In the genomic region with DNA sequence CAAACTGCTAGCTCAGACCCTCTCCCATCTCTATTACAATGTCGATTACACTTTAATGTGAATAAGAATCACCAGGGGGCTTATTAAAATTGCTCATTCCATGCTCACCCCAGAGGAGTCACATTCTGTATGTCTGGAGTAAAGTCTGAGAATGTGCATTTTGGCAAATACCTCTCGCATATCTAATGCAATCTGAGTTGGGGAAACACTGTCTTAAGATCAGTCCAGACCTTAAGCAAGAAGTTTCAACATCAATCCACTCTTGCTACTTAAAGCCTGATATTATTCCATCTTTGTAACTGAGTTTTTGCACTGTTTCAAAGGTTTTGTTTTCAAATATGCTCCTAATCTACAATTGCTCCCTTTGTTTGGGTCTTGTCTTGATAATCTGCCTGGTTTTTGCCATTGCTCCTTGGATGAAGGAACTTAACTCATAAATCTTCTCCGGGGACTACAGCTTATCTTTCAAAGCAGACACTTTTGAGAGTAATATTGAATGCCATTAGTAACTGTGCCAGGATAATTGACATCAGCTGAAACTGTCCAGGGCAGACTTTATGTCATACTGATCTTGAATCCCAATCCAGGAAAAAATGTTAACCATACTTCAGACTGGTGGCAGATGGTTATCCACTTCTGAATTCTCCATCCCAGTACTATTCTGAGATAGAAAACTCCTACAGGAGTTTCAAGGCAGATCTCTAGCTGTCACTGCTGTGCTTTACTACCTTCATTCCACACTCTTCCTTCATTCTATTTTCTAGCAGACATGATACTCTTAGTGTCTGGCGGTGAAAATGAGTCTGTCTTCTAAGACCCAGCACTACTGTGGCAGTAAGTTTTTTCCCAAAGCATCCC, we compare ENCODE assay signal across 23 cellular contexts.
"Had no signal": no experiment of that assay in that cellular context is flagged by ENCODE, and none has a peak within 500 bp of the region (broad histone marks: within the 10 kb centered on the region; RNA-seq: fewer than 3 reads in every experiment).

No MANE protein-coding gene starts in this region.

- H3K9me3 ChIP-seq: gastroesophageal sphincter, heart right ventricle, left lung, right atrium auricular region, upper lobe of left lung had no signal

- DNase-seq: activated CD4-positive, alpha-beta T cell treated with anti-CD3 and anti-CD28 coated beads, Interleukin-2, amount 10 ng/mL, durations not matched to agents 7 days and 5 days; activated CD8-positive, alpha-beta memory T cell treated with anti-CD3 and anti-CD28 coated beads, Interleukin-2, amount 50 U/mL, for 48 hours; activated gamma-delta T cell treated with Interleukin-2 at 50 U/mL for 16 hours; activated T-cell treated with anti-CD3 and anti-CD28 coated beads, Interleukin-2, amount 50 U/mL, for 72 hours; amygdala; cortex of kidney; effector CD4-positive, alpha-beta T cell; heart right ventricle; left lung; mammary epithelial cell; stimulated activated CD4-positive, alpha-beta T cell treated with anti-CD3 and anti-CD28 coated beads, Interleukin-2, amount 100 ng/mL, for 48 hours; stimulated activated naive B cell treated with anti-CD40 and anti-IgM and Interleukin-4, amounts not matched to agents 10 μg/mL and 1 μg/mL and 100 μg/mL, for 72 hours; substantia nigra; T-cell; T-helper 9 cell; upper lobe of left lung had no signal

- H3K27ac ChIP-seq: gastroesophageal sphincter, heart right ventricle, left lung, right atrium auricular region, upper lobe of left lung had no signal

- H3K4me3 Mint-ChIP-seq: activated CD4-positive, alpha-beta T cell treated with anti-CD3 and anti-CD28 coated beads, Interleukin-2, amount 10 ng/mL, durations not matched to agents 7 days and 5 days; activated naive CD8-positive, alpha-beta T cell; activated T-cell treated with anti-CD3 and anti-CD28 coated beads, Interleukin-2, amount 50 U/mL, for 72 hours; brain; central memory CD8-positive, alpha-beta T cell; natural killer cell treated with Interleukin-12 subunit alpha and Interleukin-12 subunit beta and Interleukin-15 and Interleukin-18, amount 100 ng/mL, for 72 hours; stimulated activated naive B cell treated with anti-CD40 and anti-IgM and Interleukin-4, amounts not matched to agents 10 μg/mL and 1 μg/mL and 100 μg/mL, for 72 hours; T-cell had no signal

- H3K36me3 ChIP-seq: gastroesophageal sphincter, heart right ventricle, left lung, right atrium auricular region, upper lobe of left lung had no signal

- H3K9me3 Mint-ChIP-seq: activated CD4-positive, alpha-beta T cell treated with anti-CD3 and anti-CD28 coated beads, Interleukin-2, amount 10 ng/mL, durations not matched to agents 7 days and 5 days; activated T-cell treated with anti-CD3 and anti-CD28 coated beads, Interleukin-2, amount 50 U/mL, for 72 hours; natural killer cell treated with Interleukin-12 subunit alpha and Interleukin-12 subunit beta and Interleukin-15 and Interleukin-18, amount 100 ng/mL, for 72 hours had no signal

- H3K27ac Mint-ChIP-seq: activated CD4-positive, alpha-beta T cell treated with anti-CD3 and anti-CD28 coated beads, Interleukin-2, amount 10 ng/mL, durations not matched to agents 7 days and 5 days; activated naive CD8-positive, alpha-beta T cell; activated T-cell treated with anti-CD3 and anti-CD28 coated beads, Interleukin-2, amount 50 U/mL, for 72 hours; brain; natural killer cell treated with Interleukin-12 subunit alpha and Interleukin-12 subunit beta and Interleukin-15 and Interleukin-18, amount 100 ng/mL, for 72 hours; progenitor cell of endocrine pancreas; stimulated activated naive B cell treated with anti-CD40 and anti-IgM and Interleukin-4, amounts not matched to agents 10 μg/mL and 1 μg/mL and 100 μg/mL, for 72 hours; T-cell had no signal

- H3K27me3 Mint-ChIP-seq: activated CD4-positive, alpha-beta T cell treated with anti-CD3 and anti-CD28 coated beads, Interleukin-2, amount 10 ng/mL, durations not matched to agents 7 days and 5 days; activated naive CD8-positive, alpha-beta T cell; brain; central memory CD8-positive, alpha-beta T cell; natural killer cell treated with Interleukin-12 subunit alpha and Interleukin-12 subunit beta and Interleukin-15 and Interleukin-18, amount 100 ng/mL, for 72 hours; progenitor cell of endocrine pancreas; stimulated activated naive B cell treated with anti-CD40 and anti-IgM and Interleukin-4, amounts not matched to agents 10 μg/mL and 1 μg/mL and 100 μg/mL, for 72 hours; T-cell had no signal

- H3K4me3 ChIP-seq: gastroesophageal sphincter, heart right ventricle, left lung, right atrium auricular region, upper lobe of left lung had no signal

- H3K27me3 ChIP-seq: gastroesophageal sphincter, heart right ventricle, left lung, right atrium auricular region, upper lobe of left lung had no signal

- H3K4me1 ChIP-seq: gastroesophageal sphincter, heart right ventricle, left lung, right atrium auricular region, upper lobe of left lung had no signal

- H3K36me3 Mint-ChIP-seq: activated naive CD8-positive, alpha-beta T cell; brain; natural killer cell treated with Interleukin-12 subunit alpha and Interleukin-12 subunit beta and Interleukin-15 and Interleukin-18, amount 100 ng/mL, for 72 hours; stimulated activated naive B cell treated with anti-CD40 and anti-IgM and Interleukin-4, amounts not matched to agents 10 μg/mL and 1 μg/mL and 100 μg/mL, for 72 hours; T-cell had no signal

- H3K4me1 Mint-ChIP-seq: activated CD4-positive, alpha-beta T cell treated with anti-CD3 and anti-CD28 coated beads, Interleukin-2, amount 10 ng/mL, durations not matched to agents 7 days and 5 days; central memory CD8-positive, alpha-beta T cell; stimulated activated naive B cell treated with anti-CD40 and anti-IgM and Interleukin-4, amounts not matched to agents 10 μg/mL and 1 μg/mL and 100 μg/mL, for 72 hours; T-cell had no signal
